In the genomic region with DNA sequence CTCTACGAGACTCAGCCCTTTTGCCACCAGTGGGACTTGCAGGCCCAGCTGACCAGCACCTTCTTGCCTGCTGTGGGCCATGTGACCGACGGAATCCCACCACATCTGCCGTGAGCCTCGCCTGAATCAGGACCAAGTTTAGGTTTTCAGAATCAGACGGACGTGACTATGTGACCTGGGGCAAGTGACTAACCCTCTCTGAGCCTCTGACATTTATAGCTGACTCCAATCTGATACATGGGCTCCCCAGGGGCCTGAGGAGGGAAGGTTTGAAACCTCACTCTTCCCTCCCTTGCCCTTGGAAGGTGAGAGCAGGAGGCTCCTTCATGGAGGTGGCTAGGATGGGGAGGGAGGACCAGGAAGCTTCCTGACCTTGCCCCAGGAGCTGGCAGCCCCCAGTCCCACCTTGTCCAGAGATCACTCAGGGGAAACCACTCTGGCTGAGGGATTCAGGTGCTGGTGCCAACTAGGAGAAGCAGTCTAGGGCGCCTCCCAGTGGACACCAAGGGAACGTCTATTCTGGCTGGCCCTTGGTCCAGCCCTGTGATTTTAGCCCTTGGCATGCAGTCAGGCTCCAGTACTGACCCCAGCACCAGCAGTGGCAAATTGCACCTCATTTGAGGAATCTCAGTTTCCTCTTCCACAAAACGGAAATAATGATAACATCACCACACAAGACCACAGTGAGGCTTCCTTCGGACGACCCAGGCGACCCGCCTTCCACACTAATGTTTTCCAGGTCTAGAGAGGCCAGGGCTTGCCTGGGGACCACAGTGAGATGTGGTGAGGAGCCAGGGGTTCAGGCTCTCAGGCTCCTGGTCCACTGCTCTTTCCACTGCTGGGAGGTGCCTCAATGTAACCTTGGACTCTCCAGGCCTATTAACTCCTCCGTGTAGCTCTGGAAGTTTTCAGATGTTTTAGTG, we compare ENCODE assay signal across 8 cellular contexts. TPM values are rescaled to one million over a fixed set of nuclear protein-coding genes. Genes with fewer than 3 reads are reported as not detected.
DNase-seq lines count a peak whose midpoint lies in the region; FAIRE-seq and TF ChIP-seq lines count a peak whose summit lies in the region.

No MANE protein-coding gene starts in this region.

- CTCF ChIA-PET in PC-9 (lab: Charles Lee), result interaction anchor here (0.6 to 1.3 kb wide), 4 partner anchors 105 to 207 kb away, joined by 3 to 5 read pairs (median 3); no protein-coding TSS in a partner anchor

- H2AFZ ChIP-seq in PC-9, result no peak overlapping the region

- POLR2A ChIA-PET in PC-9 (lab: Charles Lee; ENCODE audit: unreplicated experiment), result no interaction called here

- in situ Hi-C loops in astrocyte of the spinal cord (cut with HindIII; ENCODE audit: low sequenced_read_pairs), result no loop called here

- no peaks in the 10 kb centered on the region for H3K36me3 ChIP-seq in PC-9 (ENCODE audit: low read depth)

- no TSS peak for BruUV-seq in PC-9 (replicated peaks; lab: Mats Ljungman, UMichigan)

- FAIRE-seq in D721Med (lab: Jason Lieb, UNC), result no peak

- H3K9me3 ChIP-seq in PC-9 (ENCODE audit: insufficient read depth, low read depth), result no peaks in the 10 kb centered on the region

- H3K4me1 ChIP-seq in PC-9 (replicated peaks; ENCODE audit: insufficient read depth), result peaks cover 36% of the 10 kb centered on the region

- no peak overlapping the region for H3K27ac ChIP-seq in PC-9

- no peaks in the 10 kb centered on the region for H3K9me2 ChIP-seq in PC-9 (ENCODE audit: insufficient read depth)

- H3K27me3 ChIP-seq in PC-9 (ENCODE audit: insufficient read depth, low read depth), result no peaks in the 10 kb centered on the region

- H3K4me3 ChIP-seq in PC-9 (no peak overlapping the region), astrocyte of the spinal cord (ENCODE audit: low read depth, low read length) (no peak overlapping the region)

- no peak overlapping the region for H3K4me2 ChIP-seq in PC-9

- H3F3A ChIP-seq in PC-9 (ENCODE audit: insufficient read depth, low read depth), result peaks cover 7% of the 10 kb centered on the region

- DNase-seq in D721Med (ENCODE audit: insufficient read length, low spot score) (peak; percentile 74), HT-29 (ENCODE audit: low spot score) (peak; percentile 94), PC-9 (peak; percentile 70 to 80), astrocyte of the spinal cord (ENCODE audit: low read depth, low spot score) (peak; percentile 52), iPS-NIHi11 (ENCODE audit: low spot score) (peak; percentile 83), GM19238 (ENCODE audit: insufficient read length, low spot score) (no peak), middle frontal gyrus (ENCODE audit: extremely low spot score, low spot score) (no peak)
- DNase-seq in stimulated activated CD4-positive, alpha-beta T cell treated with anti-CD3 and anti-CD28 coated beads, Interleukin-1b, Interleukin-23, amount 100 ng/mL, for 24 hours (ENCODE audit: low read depth in 4 of 4, low spot score in 1 of 4), result peak in 3 of 4 experiments; percentile 8 to 22 (median 9)

- intact Hi-C loops in PC-9 (cut with micrococcal nuclease; ENCODE audit: unreplicated experiment), result loop anchor here (1.0 to 10.0 kb wide), 6 partner anchors 63 to 295 kb away; partner anchors contain the start of genes DDB1 and TKFC

- H4K20me1 ChIP-seq in PC-9 (ENCODE audit: insufficient read depth), result no peaks in the 10 kb centered on the region

- no peaks in the 10 kb centered on the region for H3K79me2 ChIP-seq in PC-9 (ENCODE audit: low read depth)

- TF ChIP-seq CTCF in D721Med (IDR thresholded peaks at IDR 0.05; ENCODE audit: insufficient read depth, missing control alignments), result peak; percentile 83
- peak; percentile 96 for TF ChIP-seq CTCF in PC-9 (conservative IDR thresholded peaks at IDR 0.05)
- TF ChIP-seq CTCF in astrocyte of the spinal cord (IDR thresholded peaks at IDR 0.05; ENCODE audit: low read depth, low read length), result peak; percentile 86

RNA-seq across cellular contexts. Expression of gene SYT7, which starts 47.2 kb away (rescaled TPM):
- 13.2 and 14.8 TPM in 2 replicates for total RNA-seq in HT-29 (2014; rRNA removed; shearing (Covaris generic))
- total RNA-seq in PC-9 (2021), result 4.0 and 8.9 TPM in 2 replicates

RNA-seq across cellular contexts. Expression of gene DAGLA, which starts 52.1 kb away (rescaled TPM):
- 9.2 and 9.7 TPM in 2 replicates for total RNA-seq in HT-29 (2014; rRNA removed; shearing (Covaris generic))
- total RNA-seq in PC-9 (2021), result 8.3 and 10.1 TPM in 2 replicates

Comparison
In these comparisons a context has a peak if more than half of its experiments do, and no peak if none do; other contexts are left out.
1. DNase-seq: peak in D721Med (single experiment), HT-29 (single experiment), PC-9 (2 of 2), astrocyte of the spinal cord (single experiment), iPS-NIHi11 (single experiment) and stimulated activated CD4-positive, alpha-beta T cell treated with anti-CD3 and anti-CD28 coated beads, Interleukin-1b, Interleukin-23, amount 100 ng/mL, for 24 hours (3 of 4); none in GM19238 (single experiment) and middle frontal gyrus (single experiment).
2. Peak in every context shown above with its lines, with median percentiles within 50 percentile points of each other: CTCF ChIP-seq.